ENCODE assay signal across 18 cellular contexts in genomic region chr1:115069626-115070308, GRCh38. TPM values are rescaled to one million over a fixed set of nuclear protein-coding genes. Genes with fewer than 3 reads are reported as not detected.
A peak's percentile ranks its signal among the peaks of the same experiment; 100 is the strongest.
DNase-seq lines count a peak whose midpoint lies in the region; ATAC-seq and TF ChIP-seq lines count a peak whose summit lies in the region.
"Had no signal": no experiment of that assay in that cellular context is flagged by ENCODE, and none has a peak within 500 bp of the region (broad histone marks: within the 10 kb centered on the region; RNA-seq: fewer than 3 reads in every experiment).

No MANE protein-coding gene starts in this region.

- no peaks in the 10 kb centered on the region for H3K36me3 ChIP-seq in CD4-positive, CD25-positive, alpha-beta regulatory T cell (ENCODE audit: control insufficient read depth, insufficient read depth, low read length)
- H3K36me3 ChIP-seq in naive thymus-derived CD4-positive, alpha-beta T cell (ENCODE audit: control insufficient read depth in 2 of 3, insufficient read depth in 3 of 3, low read length in 3 of 3), result no peaks in the 10 kb centered on the region
- H3K36me3 ChIP-seq: neural progenitor cell had no signal

- H3K4me3 ChIP-seq in CD4-positive, CD25-positive, alpha-beta regulatory T cell (ENCODE audit: low read depth, low read length), result no peak overlapping the region
- H3K4me3 ChIP-seq in coronary artery, result no peak overlapping the region
- H3K4me3 ChIP-seq in naive thymus-derived CD4-positive, alpha-beta T cell (ENCODE audit: low read length), result no peak overlapping the region
- H3K4me3 ChIP-seq: left lung, neural progenitor cell had no signal

- no peaks in the 10 kb centered on the region for H3K36me3 Mint-ChIP-seq in CD4-positive, CD25-positive, alpha-beta regulatory T cell
- H3K36me3 Mint-ChIP-seq in naive thymus-derived CD4-positive, alpha-beta T cell, result peaks cover 0 to 3% (median 0%) of the 10 kb centered on the region in 5 donors
- H3K36me3 Mint-ChIP-seq in activated T-helper 17 cell treated with anti-CD3 and anti-CD28 coated beads, Interleukin-2, amount 50 U/mL, for 72 hours (ENCODE audit: low read depth), result no peaks in the 10 kb centered on the region
- H3K36me3 Mint-ChIP-seq: neural progenitor cell; stimulated activated memory B cell treated with anti-CD40 and anti-IgM and Interleukin-4, amounts not matched to agents 10 μg/mL and 1 μg/mL and 100 μg/mL, for 72 hours had no signal

- H3K4me3 Mint-ChIP-seq in CD4-positive, CD25-positive, alpha-beta regulatory T cell, result peak overlapping the region in 1 of 4 donors; percentile 48
- no peak overlapping the region for H3K4me3 Mint-ChIP-seq in naive thymus-derived CD4-positive, alpha-beta T cell
- no peak overlapping the region for H3K4me3 Mint-ChIP-seq in activated T-helper 17 cell treated with anti-CD3 and anti-CD28 coated beads, Interleukin-2, amount 50 U/mL, for 72 hours
- H3K4me3 Mint-ChIP-seq: IgD-negative memory B cell; neural progenitor cell; stimulated activated memory B cell treated with anti-CD40 and anti-IgM and Interleukin-4, amounts not matched to agents 10 μg/mL and 1 μg/mL and 100 μg/mL, for 72 hours had no signal

- H3K9me3 ChIP-seq in CD4-positive, CD25-positive, alpha-beta regulatory T cell (ENCODE audit: control insufficient read depth in 2 of 2, low read length in 2 of 2), result no peaks in the 10 kb centered on the region
- no peaks in the 10 kb centered on the region for H3K9me3 ChIP-seq in naive thymus-derived CD4-positive, alpha-beta T cell (ENCODE audit: control insufficient read depth in 2 of 3, low read length in 3 of 3)
- H3K9me3 ChIP-seq: left lung had no signal

- no peak overlapping the region for H3K27ac ChIP-seq in CD4-positive, CD25-positive, alpha-beta regulatory T cell (ENCODE audit: insufficient read depth, low read length, poor library complexity, severe bottlenecking)
- H3K27ac ChIP-seq in coronary artery, result peak overlapping the region; percentile 63 to 88
- no peak overlapping the region for H3K27ac ChIP-seq in naive thymus-derived CD4-positive, alpha-beta T cell (ENCODE audit: low read depth, low read length)
- H3K27ac ChIP-seq: left lung, neural progenitor cell had no signal

- POLR2A ChIA-PET in naive thymus-derived CD4-positive, alpha-beta T cell (lab: Charles Lee), result interaction anchor here (1.0 kb wide), 1 partner anchor 40 kb away, joined by 3 read pairs; no protein-coding TSS in a partner anchor

- no peak for TF ChIP-seq CTCF in coronary artery (IDR thresholded peaks at IDR 0.05)

- peaks cover 0 to 29% (median 18%) of the 10 kb centered on the region in 4 donors for H3K4me1 Mint-ChIP-seq in CD4-positive, CD25-positive, alpha-beta regulatory T cell
- H3K4me1 Mint-ChIP-seq in naive thymus-derived CD4-positive, alpha-beta T cell, result peaks cover 16 to 59% (median 46%) of the 10 kb centered on the region in 7 donors
- H3K4me1 Mint-ChIP-seq in activated T-helper 17 cell treated with anti-CD3 and anti-CD28 coated beads, Interleukin-2, amount 50 U/mL, for 72 hours, result peaks cover 32% of the 10 kb centered on the region

- H3K27me3 ChIP-seq in CD4-positive, CD25-positive, alpha-beta regulatory T cell (ENCODE audit: control insufficient read depth, insufficient read depth, low read length), result no peaks in the 10 kb centered on the region
- H3K27me3 ChIP-seq in naive thymus-derived CD4-positive, alpha-beta T cell (ENCODE audit: control insufficient read depth in 2 of 2, insufficient read depth in 2 of 2, low read length in 2 of 2), result no peaks in the 10 kb centered on the region
- H3K27me3 ChIP-seq: left lung, neural progenitor cell had no signal

- intact Hi-C loops in naive thymus-derived CD4-positive, alpha-beta T cell (cut with micrococcal nuclease), result no loop called here

- H3K27ac Mint-ChIP-seq in CD4-positive, CD25-positive, alpha-beta regulatory T cell, result peak overlapping the region in 2 of 3 donors; percentile 32 to 43
- peak overlapping the region in 5 of 9 donors; percentile 3 to 44 (median 23) for H3K27ac Mint-ChIP-seq in naive thymus-derived CD4-positive, alpha-beta T cell
- no peak overlapping the region for H3K27ac Mint-ChIP-seq in activated T-helper 17 cell treated with anti-CD3 and anti-CD28 coated beads, Interleukin-2, amount 50 U/mL, for 72 hours
- H3K27ac Mint-ChIP-seq: neural progenitor cell had no signal

- no peak for ATAC-seq in CD4-positive, CD25-positive, alpha-beta regulatory T cell (ENCODE audit: low read depth in 2 of 2)
- ATAC-seq in naive thymus-derived CD4-positive, alpha-beta T cell, result no peak
- ATAC-seq in activated T-helper 17 cell treated with anti-CD3 and anti-CD28 coated beads, Interleukin-2, amount 50 U/mL, for 72 hours (replicated peaks), result no peak
- ATAC-seq in GM21515 (IDR thresholded peaks at IDR 0.05; ENCODE audit: unreplicated experiment), result no peak
- ATAC-seq: stimulated activated memory B cell treated with anti-CD40 and anti-IgM and Interleukin-4, amounts not matched to agents 10 μg/mL and 1 μg/mL and 100 μg/mL, for 72 hours had no signal

- CTCF ChIA-PET in naive thymus-derived CD4-positive, alpha-beta T cell (lab: Charles Lee), result no interaction called here

- H3K9me3 Mint-ChIP-seq in CD4-positive, CD25-positive, alpha-beta regulatory T cell, result peaks cover 0 to 2% (median 0%) of the 10 kb centered on the region in 7 donors
- peaks cover 0 to 2% (median 0%) of the 10 kb centered on the region in 11 donors for H3K9me3 Mint-ChIP-seq in naive thymus-derived CD4-positive, alpha-beta T cell
- no peaks in the 10 kb centered on the region for H3K9me3 Mint-ChIP-seq in activated T-helper 17 cell treated with anti-CD3 and anti-CD28 coated beads, Interleukin-2, amount 50 U/mL, for 72 hours
- H3K9me3 Mint-ChIP-seq: neural progenitor cell; stimulated activated memory B cell treated with anti-CD40 and anti-IgM and Interleukin-4, amounts not matched to agents 10 μg/mL and 1 μg/mL and 100 μg/mL, for 72 hours had no signal

- no peaks in the 10 kb centered on the region for H3K4me1 ChIP-seq in CD4-positive, CD25-positive, alpha-beta regulatory T cell (ENCODE audit: control insufficient read depth, insufficient read depth, low read length, poor library complexity, severe bottlenecking)
- H3K4me1 ChIP-seq in naive thymus-derived CD4-positive, alpha-beta T cell (ENCODE audit: control insufficient read depth in 2 of 2, insufficient read depth in 2 of 2, low read length in 2 of 2), result peaks cover under 1 to 13% of the 10 kb centered on the region in 2 donors
- H3K4me1 ChIP-seq: left lung had no signal

- peaks cover 12% of the 10 kb centered on the region for H3K27me3 Mint-ChIP-seq in CD4-positive, CD25-positive, alpha-beta regulatory T cell
- H3K27me3 Mint-ChIP-seq in naive thymus-derived CD4-positive, alpha-beta T cell, result peaks cover 0 to 1% (median 0%) of the 10 kb centered on the region in 5 donors
- no peaks in the 10 kb centered on the region for H3K27me3 Mint-ChIP-seq in activated T-helper 17 cell treated with anti-CD3 and anti-CD28 coated beads, Interleukin-2, amount 50 U/mL, for 72 hours

- DNase-seq in CD4-positive, CD25-positive, alpha-beta regulatory T cell, result no peak
- peak; percentile 88 for DNase-seq in NCI-H226
- no peak for DNase-seq in coronary artery (ENCODE audit: low spot score)
- no peak for DNase-seq in naive thymus-derived CD4-positive, alpha-beta T cell
- no peak for DNase-seq in NCI-H187 (lab: John Stamatoyannopoulos, UW)
- no peak for DNase-seq in Kasumi-1 (lab: John Stamatoyannopoulos, UW)
- DNase-seq: activated naive CD4-positive, alpha-beta T cell; central memory CD4-positive, alpha-beta T cell; COR-L47; GOT3; left lung; NCI-H2227 treated with DMSO at 0.1 percent for 48 hours had no signal

RNA-seq across cellular contexts. Expression of gene TSPAN2, which starts 19.5 kb away (rescaled TPM):
- 5.0 TPM for total RNA-seq in CD4-positive, CD25-positive, alpha-beta regulatory T cell
- polyA plus RNA-seq in CD4-positive, CD25-positive, alpha-beta regulatory T cell, result 1 to 10 TPM; 1.1 to 4.2 (median 2.5) TPM
- 10 to 100 TPM in 1 of 5 experiments, 1 to 10 TPM in 2, under 1 TPM in 1, not detected in 1; 0.30 to 12.0 (median 2.9) TPM for total RNA-seq in naive thymus-derived CD4-positive, alpha-beta T cell
- 1 to 10 TPM; 4.2 to 4.9 TPM for polyA plus RNA-seq in naive thymus-derived CD4-positive, alpha-beta T cell
- 1 to 10 TPM in 1 of 2 donors, under 1 TPM in 1; 0.95 to 2.5 TPM for total RNA-seq in activated T-helper 17 cell treated with anti-CD3 and anti-CD28 coated beads, Interleukin-2, amount 50 U/mL, for 72 hours

RNA-seq across cellular contexts. Expression of gene TSHB, which starts 40.1 kb away (rescaled TPM):
- total RNA-seq in CD4-positive, CD25-positive, alpha-beta regulatory T cell, result not detected
- polyA plus RNA-seq in CD4-positive, CD25-positive, alpha-beta regulatory T cell, result not detected
- not detected for total RNA-seq in naive thymus-derived CD4-positive, alpha-beta T cell
- not detected for polyA plus RNA-seq in naive thymus-derived CD4-positive, alpha-beta T cell
- total RNA-seq in activated T-helper 17 cell treated with anti-CD3 and anti-CD28 coated beads, Interleukin-2, amount 50 U/mL, for 72 hours, result not detected
- total RNA-seq: endothelial cell of umbilical vein, left lung had no signal
- polyA plus RNA-seq: endothelial cell of umbilical vein, IgD-negative memory B cell had no signal

Comparison
In these comparisons a context has a peak if more than half of its experiments do, and no peak if none do; other contexts are left out.
1. H3K27ac ChIP-seq: peak in coronary artery (2 of 2); none in CD4-positive, CD25-positive, alpha-beta regulatory T cell (single experiment) and naive thymus-derived CD4-positive, alpha-beta T cell (single experiment).